Comparison of ENCODE assay signal across 12 cellular contexts in the genomic region with DNA sequence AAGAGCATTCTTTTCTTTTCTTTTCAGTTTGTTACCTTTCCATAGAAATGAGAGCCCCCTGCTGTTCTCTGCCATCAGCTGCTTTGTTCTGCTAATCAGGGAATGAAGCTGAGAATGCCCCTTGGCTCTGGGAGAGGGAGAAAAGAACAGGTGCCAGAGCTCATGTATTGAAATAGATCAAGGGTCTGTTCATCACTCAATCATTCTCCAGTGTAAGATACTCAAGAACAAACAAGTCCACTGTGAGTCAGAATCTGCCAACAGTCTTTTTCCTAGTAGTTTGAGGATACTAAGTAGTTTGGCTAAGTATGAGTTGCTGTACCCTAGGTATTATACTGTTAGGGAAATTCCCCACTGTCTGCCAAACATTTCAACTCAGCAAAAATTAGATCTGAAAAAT.
DNase-seq lines count a peak whose midpoint lies in the region; ATAC-seq and TF ChIP-seq lines count a peak whose summit lies in the region.
"Had no signal": no experiment of that assay in that cellular context is flagged by ENCODE, and none has a peak within 500 bp of the region (broad histone marks: within the 10 kb centered on the region; RNA-seq: fewer than 3 reads in every experiment).

No MANE protein-coding gene starts in this region.

- H3K9me3 Mint-ChIP-seq in natural killer cell treated with Interleukin-12 subunit alpha and Interleukin-12 subunit beta and Interleukin-15 and Interleukin-18, amount 100 ng/mL, for 72 hours: no peaks in the 10 kb centered on the region
- H3K9me3 Mint-ChIP-seq in natural killer cell: no peaks in the 10 kb centered on the region

- TF ChIP-seq CTCF in natural killer cell (IDR thresholded peaks at IDR 0.05) (no peak), fibroblast of the aortic adventitia (IDR thresholded peaks at IDR 0.05; ENCODE audit: insufficient read depth, low read length) (no peak), upper lobe of right lung (IDR thresholded peaks at IDR 0.05) (peak; percentile 14), GM10266 (IDR thresholded peaks at IDR 0.05; ENCODE audit: control insufficient read depth, insufficient read depth, low read depth, missing control alignments) (no peak), Peyer's patch (IDR thresholded peaks at IDR 0.05) (no peak)

- peaks cover 9% of the 10 kb centered on the region for H3K36me3 Mint-ChIP-seq in natural killer cell treated with Interleukin-12 subunit alpha and Interleukin-12 subunit beta and Interleukin-15 and Interleukin-18, amount 100 ng/mL, for 72 hours
- H3K36me3 Mint-ChIP-seq in natural killer cell (no peaks in the 10 kb centered on the region), T-helper 17 cell (ENCODE audit: low read depth) (no peaks in the 10 kb centered on the region)
- H3K36me3 Mint-ChIP-seq: CD14-positive monocyte had no signal

- ATAC-seq in natural killer cell treated with Interleukin-12 subunit alpha and Interleukin-12 subunit beta and Interleukin-15 and Interleukin-18, amount 100 ng/mL, for 72 hours: peak in 1 of 2 donors; percentile 63
- ATAC-seq in natural killer cell (no peak), T-helper 17 cell (peak; percentile 49), upper lobe of right lung (no peak), HG03196 (IDR thresholded peaks at IDR 0.05; ENCODE audit: unreplicated experiment) (no peak)
- ATAC-seq: HepG2 had no signal

- no peak overlapping the region for H3K4me3 ChIP-seq in fibroblast of the aortic adventitia (ENCODE audit: low read depth, low read length)
- no peak overlapping the region for H3K4me3 ChIP-seq in upper lobe of right lung
- no peak overlapping the region for H3K4me3 ChIP-seq in Peyer's patch
- H3K4me3 ChIP-seq: transverse colon had no signal

- DNase-seq in natural killer cell treated with Interleukin-12 subunit alpha and Interleukin-12 subunit beta and Interleukin-15 and Interleukin-18, amount 100 ng/mL, for 72 hours (ENCODE audit: low spot score): no peak
- DNase-seq in natural killer cell (no peak), T-helper 17 cell (no peak), fibroblast of the aortic adventitia (ENCODE audit: low read depth) (peak; percentile 25), upper lobe of right lung (no peak), GM10266 (ENCODE audit: extremely low spot score) (no peak), Peyer's patch (no peak)
- DNase-seq: glutamatergic neuron, transverse colon had no signal

- TF ChIP-seq POLR2A in Peyer's patch (IDR thresholded peaks at IDR 0.05): no peak

- H3K27ac Mint-ChIP-seq in natural killer cell treated with Interleukin-12 subunit alpha and Interleukin-12 subunit beta and Interleukin-15 and Interleukin-18, amount 100 ng/mL, for 72 hours: peak overlapping the region; percentile 28 to 77
- H3K27ac Mint-ChIP-seq in natural killer cell (no peak overlapping the region), T-helper 17 cell (peak overlapping the region; percentile 94)
- H3K27ac Mint-ChIP-seq: CD14-positive monocyte had no signal

- H3K9me3 ChIP-seq in T-helper 17 cell (ENCODE audit: control insufficient read depth, low read length, poor library complexity, severe bottlenecking): no peaks in the 10 kb centered on the region
- H3K9me3 ChIP-seq in upper lobe of right lung: no peaks in the 10 kb centered on the region
- H3K9me3 ChIP-seq in Peyer's patch: no peaks in the 10 kb centered on the region
- H3K9me3 ChIP-seq: transverse colon had no signal

- peaks cover 11 to 17% of the 10 kb centered on the region in 2 donors for H3K4me1 Mint-ChIP-seq in natural killer cell treated with Interleukin-12 subunit alpha and Interleukin-12 subunit beta and Interleukin-15 and Interleukin-18, amount 100 ng/mL, for 72 hours (ENCODE audit: low read depth in 2 of 2)
- H3K4me1 Mint-ChIP-seq in natural killer cell (no peaks in the 10 kb centered on the region), T-helper 17 cell (peaks cover 11% of the 10 kb centered on the region)
- H3K4me1 Mint-ChIP-seq: CD14-positive monocyte had no signal

- H3K4me1 ChIP-seq in upper lobe of right lung: no peaks in the 10 kb centered on the region
- H3K4me1 ChIP-seq in Peyer's patch: no peaks in the 10 kb centered on the region
- H3K4me1 ChIP-seq: transverse colon had no signal

- intact Hi-C loops in natural killer cell (cut with micrococcal nuclease): no loop called here
- intact Hi-C loops in upper lobe of right lung (cut with DNase I): no loop called here

- H3K27me3 ChIP-seq in upper lobe of right lung: no peaks in the 10 kb centered on the region
- H3K27me3 ChIP-seq in Peyer's patch: no peaks in the 10 kb centered on the region
- H3K27me3 ChIP-seq: transverse colon had no signal

- H3K27me3 Mint-ChIP-seq in natural killer cell treated with Interleukin-12 subunit alpha and Interleukin-12 subunit beta and Interleukin-15 and Interleukin-18, amount 100 ng/mL, for 72 hours: peaks cover 0 to 15% of the 10 kb centered on the region in 2 donors
- H3K27me3 Mint-ChIP-seq in natural killer cell (ENCODE audit: low read depth in 2 of 2) (no peaks in the 10 kb centered on the region), T-helper 17 cell (no peaks in the 10 kb centered on the region)

- no peaks in the 10 kb centered on the region for H3K36me3 ChIP-seq in upper lobe of right lung
- no peaks in the 10 kb centered on the region for H3K36me3 ChIP-seq in Peyer's patch
- H3K36me3 ChIP-seq: transverse colon had no signal

- H3K27ac ChIP-seq in upper lobe of right lung (no peak overlapping the region), Peyer's patch (no peak overlapping the region)
- H3K27ac ChIP-seq: transverse colon had no signal

- no peak overlapping the region for H3K4me3 Mint-ChIP-seq in natural killer cell treated with Interleukin-12 subunit alpha and Interleukin-12 subunit beta and Interleukin-15 and Interleukin-18, amount 100 ng/mL, for 72 hours
- no peak overlapping the region for H3K4me3 Mint-ChIP-seq in natural killer cell
- no peak overlapping the region for H3K4me3 Mint-ChIP-seq in T-helper 17 cell
- H3K4me3 Mint-ChIP-seq: CD14-positive monocyte had no signal

Comparison
In these comparisons a context has a peak if more than half of its experiments do, and no peak if none do; other contexts are left out.
1. H3K27ac Mint-ChIP-seq: peak in natural killer cell treated with Interleukin-12 subunit alpha and Interleukin-12 subunit beta and Interleukin-15 and Interleukin-18, amount 100 ng/mL, for 72 hours (2 of 2) and T-helper 17 cell (single experiment); none in natural killer cell (0 of 2).